In the genomic region with DNA sequence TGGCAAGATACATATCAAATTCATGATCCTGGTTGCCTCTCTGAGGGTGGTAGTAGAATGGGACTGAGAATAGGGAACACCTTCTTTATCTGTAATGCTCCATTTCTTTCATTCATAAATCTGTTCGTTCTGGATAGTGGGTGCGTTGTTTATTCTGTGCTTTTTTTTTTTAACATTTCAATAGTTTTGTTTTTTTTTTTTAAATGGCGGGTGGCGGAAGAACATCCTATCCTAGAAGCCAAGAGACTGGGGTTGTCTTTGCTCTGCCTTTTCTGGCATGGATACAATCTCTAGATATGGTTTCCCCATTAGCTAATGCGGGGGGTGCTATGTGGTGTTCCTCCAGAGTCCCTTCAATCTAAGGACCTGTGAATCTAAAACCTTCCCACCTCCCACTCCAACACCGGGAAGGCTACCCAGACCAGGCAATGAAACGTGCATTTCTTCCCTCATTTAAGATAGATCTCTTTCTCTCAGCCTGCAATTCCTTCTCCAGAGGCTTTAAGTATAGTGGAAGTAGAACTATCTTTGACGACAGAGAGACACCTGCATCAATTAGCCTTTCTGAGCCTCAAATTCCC, we compare ENCODE assay signal across 8 cellular contexts. TPM values are rescaled to one million over a fixed set of nuclear protein-coding genes. Genes with fewer than 3 reads are reported as not detected.
A peak's percentile ranks its signal among the peaks of the same experiment; 100 is the strongest.
DNase-seq lines count a peak whose midpoint lies in the region; ATAC-seq, FAIRE-seq and TF ChIP-seq lines count a peak whose summit lies in the region.

No MANE protein-coding gene starts in this region.

- WGBS in HUES64, result 25% methylated on average over 4 of the region's 8 CpGs
- WGBS in GM12878 (ENCODE audit: insufficient coverage, insufficient replicate concordance, low lambda C conversion rate, missing lambda C conversion rate), result 46% methylated on average over 8 of the region's 8 CpGs
- WGBS in mesodermal cell (ENCODE audit: insufficient coverage in 2 of 2), 2 experiments, result no CpG with 5 or more reads among the region's 8 CpGs

- TF ChIP-seq CTCF in GM12878 (IDR thresholded peaks at IDR 0.05 in 2 of 3, conservative IDR thresholded peaks at IDR 0.05 in 1 of 3; ENCODE audit: control insufficient read depth in 2 of 3, extremely low read depth in 1 of 3, insufficient read depth in 1 of 3, low read depth in 3 of 3, low read length in 3 of 3), result no peak

- TF ChIP-seq RAD21 in GM12878 (IDR thresholded peaks at IDR 0.05; ENCODE audit: insufficient read depth, low read depth, low read length), result no peak

- intact Hi-C loops in GM12878 (cut with micrococcal nuclease; ENCODE audit: unreplicated experiment), result loop anchor here (2.0 kb wide), 1 partner anchor 80 kb away; no protein-coding TSS in a partner anchor

- DNase-seq in GM12878 (ENCODE audit: low read depth, low spot score) (no peak), NCI-H226 (no peak), GF-D8 (lab: John Stamatoyannopoulos, UW) (no peak)
- no peak for DNase-seq in stimulated activated CD8-positive, alpha-beta memory T cell treated with anti-CD3 and anti-CD28 coated beads, Interleukin-4, amount 100 ng/mL, for 48 hours

- FAIRE-seq in GM12878 (lab: Jason Lieb, UNC), result no peak

- peak overlapping the region; percentile 100 for H2AFZ ChIP-seq in GM12878 (ENCODE audit: control insufficient read depth, low read depth, low read length)

- H3K27me3 ChIP-seq in HUES64 (ENCODE audit: insufficient read depth, low read length) (no peaks in the 10 kb centered on the region), GM12878 (replicated peaks in 1 of 2; ENCODE audit: control insufficient read depth in 2 of 2, insufficient read depth in 2 of 2, low read length in 1 of 2) (no peaks in the 10 kb centered on the region)

- peaks cover 2% of the 10 kb centered on the region; the same call in 1 of the 2 replicates for H3K79me2 ChIP-seq in GM12878 (ENCODE audit: control insufficient read depth, insufficient read depth, low read length)

- ATAC-seq in GM12878, result peak; percentile 15
- ATAC-seq in HG03378 (IDR thresholded peaks at IDR 0.05; ENCODE audit: unreplicated experiment), result no peak

- SMC1A ChIA-PET in GM12878 (lab: Charles Lee; ENCODE audit: uncharacterized antibody, unreplicated experiment), result interaction anchor here (0.5 to 13.9 kb wide), 13 partner anchors 22 to 592 kb away, joined by 3 to 332 read pairs (median 4); no protein-coding TSS in a partner anchor

- BruUV-seq in GM12878 (replicated peaks; lab: Mats Ljungman, UMichigan), result TSS peak; percentile 89

- POLR2A ChIA-PET in GM12878 (lab: Charles Lee), result interaction anchor here (0.6 to 1.6 kb wide), 8 partner anchors 11 to 393 kb away, joined by 3 to 4 read pairs (median 3); no protein-coding TSS in a partner anchor

- peak overlapping the region; percentile 58 for H3K4me2 ChIP-seq in GM12878 (ENCODE audit: control insufficient read depth, insufficient read depth)

- peaks cover 6% of the 10 kb centered on the region; the same call in 1 of the 2 replicates for H3K4me1 ChIP-seq in ES-I3 (ENCODE audit: insufficient read depth, low read length)
- H3K4me1 ChIP-seq in HUES64 (ENCODE audit: insufficient read depth, low read length), result no peaks in the 10 kb centered on the region
- peaks cover 12% of the 10 kb centered on the region for H3K4me1 ChIP-seq in GM12878 (ENCODE audit: control insufficient read depth, insufficient read depth, low read length)
- H3K4me1 ChIP-seq in mesodermal cell (ENCODE audit: control insufficient read depth, insufficient read depth, low read length, poor library complexity, severe bottlenecking), result peaks cover 9% of the 10 kb centered on the region

- TF ChIP-seq POLR2A in GM12878 (IDR thresholded peaks at IDR 0.05; ENCODE audit: low read depth, low read length), result no peak

- H3K9ac ChIP-seq in ES-I3 (ENCODE audit: low read depth, low read length), result peak overlapping the region; percentile 81
- peak overlapping the region; percentile 85 for H3K9ac ChIP-seq in HUES64 (ENCODE audit: low read depth, low read length)
- H3K9ac ChIP-seq in GM12878 (ENCODE audit: control insufficient read depth, insufficient read depth, low read length), result peak overlapping the region; percentile 79

- no peaks in the 10 kb centered on the region for H3K36me3 ChIP-seq in ES-I3 (ENCODE audit: insufficient read depth, low read length)
- H3K36me3 ChIP-seq in HUES64 (ENCODE audit: insufficient read depth, low read length), result no peaks in the 10 kb centered on the region
- no peaks in the 10 kb centered on the region for H3K36me3 ChIP-seq in GM12878 (ENCODE audit: control insufficient read depth in 2 of 2, insufficient read depth in 2 of 2, low read length in 1 of 2)
- H3K36me3 ChIP-seq in mesodermal cell (ENCODE audit: control insufficient read depth, insufficient read depth, low read length), result no peaks in the 10 kb centered on the region

- no peak for TF ChIP-seq EP300 in GM12878 (IDR thresholded peaks at IDR 0.05; ENCODE audit: borderline replicate concordance in 1 of 2, control insufficient read depth in 1 of 2, low read depth in 2 of 2, low read length in 2 of 2)

- RAD21 ChIA-PET in GM12878 (lab: Charles Lee; ENCODE audit: unreplicated experiment), result interaction anchor here (0.9 to 2.0 kb wide), 9 partner anchors 81 to 368 kb away, joined by 3 to 6 read pairs (median 4); partner anchors contain the start of gene HEBP2

- H4K20me1 ChIP-seq in GM12878 (ENCODE audit: control insufficient read depth, insufficient read depth), result no peaks in the 10 kb centered on the region

- in situ Hi-C loops in GM12878 (cut with MboI), result loop anchor here (5.0 kb wide), 1 partner anchor 185 kb away; no protein-coding TSS in a partner anchor

- H3K9me3 ChIP-seq in ES-I3 (ENCODE audit: control insufficient read depth, insufficient read depth, low read length) (no peaks in the 10 kb centered on the region), HUES64 (ENCODE audit: insufficient read depth, low read depth, low read length) (no peaks in the 10 kb centered on the region), GM12878 (replicated peaks; ENCODE audit: control insufficient read depth, insufficient read depth, low read length) (no peaks in the 10 kb centered on the region), mesodermal cell (ENCODE audit: control insufficient read depth, low read length) (no peaks in the 10 kb centered on the region)

- H3K4me3 ChIP-seq in HUES64 (ENCODE audit: low read length) (peak overlapping the region; percentile 88), GM12878 (peak overlapping the region; percentile 89), mesodermal cell (ENCODE audit: extremely low read depth, insufficient read depth, low read length, poor library complexity, severe bottlenecking) (peak overlapping the region; percentile 71)

- CTCF ChIA-PET in GM12878 (lab: Yijun Ruan, JAX), result interaction anchor here (0.6 to 14.7 kb wide), 9 partner anchors 9 to 264 kb away, joined by 3 to 418 read pairs (median 4); no protein-coding TSS in a partner anchor

- H3K27ac ChIP-seq in HUES64 (ENCODE audit: low read depth, low read length) (peak overlapping the region; percentile 53), GM12878 (ENCODE audit: control insufficient read depth, insufficient read depth) (peak overlapping the region; percentile 97), mesodermal cell (ENCODE audit: low read depth, low read length, severe bottlenecking) (peak overlapping the region; percentile 86)

TF ChIP-seq in GM12878, 131 proteins besides CTCF, POLR2A, EP300 and RAD21 (continues in another document):
- no peak for TF ChIP-seq SUPT20H (IDR thresholded peaks at IDR 0.05; ENCODE audit: borderline replicate concordance, control insufficient read depth, low read depth, low read length)

RNA-seq across cellular contexts. Expression of gene CCDC28A, which starts 0.9 kb away (rescaled TPM):
- 11.6 TPM for polyA plus RNA-seq in HUES64 (2013, experiment 1 of 2)
- polyA plus RNA-seq in HUES64 (2013, experiment 2 of 2), result 10.7 TPM
- 5.7 and 6.6 TPM in 2 replicates for total RNA-seq in GM12878 (2013; cell fraction: nucleolus; rRNA removed)
- total RNA-seq in GM12878 (2014; rRNA removed), result 14.5 and 15.6 TPM in 2 replicates
- total RNA-seq in GM12878 (2014; rRNA removed; fragmentation: Illumina TruSeq; extraction: Trizol), result 17.3 and 17.6 TPM in 2 replicates
- 12.5 and 13.5 TPM in 2 replicates for total RNA-seq in GM12878 (2021)
- polyA plus RNA-seq in GM12878 (2011; ENCODE audit: low read depth), result 25.5 TPM
- polyA plus RNA-seq in GM12878 (2011; rRNA removed), result 38.8 and 49.2 TPM in 2 replicates
- polyA plus RNA-seq in GM12878 (2011; cell fraction: cytosol; rRNA removed), result 14.4 and 19.0 TPM in 2 replicates
- polyA plus RNA-seq in GM12878 (2011; cell fraction: nucleus; rRNA removed), result 8.0 and 10.4 TPM in 2 replicates
- 20.9 and 27.6 TPM in 2 replicates for polyA plus RNA-seq in GM12878 (2012)
- polyA plus RNA-seq in GM12878 (2014; fragmentation: Illumina TruSeq; extraction: Trizol), result 18.8 and 20.6 TPM in 2 replicates
- 10 to 100 TPM; 19.6 to 20.5 TPM for polyA plus RNA-seq in GM12878 (2014; fragmentation: Nextera tagmentation; extraction: Ambion mirVana)
- polyA plus RNA-seq in GM12878 (2014; rRNA removed), result 15.0 and 18.0 TPM in 2 replicates
- polyA plus RNA-seq in GM12878 (2016; fragmentation: Nextera tagmentation; extraction: Ambion mirVana), result 10 to 100 TPM; 23.2 to 24.6 TPM
- 11.5 and 15.1 TPM in 2 replicates for polyA minus RNA-seq in GM12878 (2011; rRNA and poly(A)+ RNA removed)
- polyA minus RNA-seq in GM12878 (2011; cell fraction: cytosol; rRNA and poly(A)+ RNA removed), result 1.7 and 2.1 TPM in 2 replicates
- 1.7 and 2.1 TPM in 2 replicates for polyA minus RNA-seq in GM12878 (2011; cell fraction: nucleus; rRNA and poly(A)+ RNA removed)
- polyA plus RNA-seq in mesodermal cell (2013, experiment 1 of 2), result 26.5 TPM
- polyA plus RNA-seq in mesodermal cell (2013, experiment 2 of 2), result 26.6 TPM

RNA-seq across cellular contexts. Expression of gene ECT2L, which starts 23.2 kb away (rescaled TPM):
- not detected for polyA plus RNA-seq in HUES64 (2013, experiment 1 of 2)
- not detected for polyA plus RNA-seq in HUES64 (2013, experiment 2 of 2)
- total RNA-seq in GM12878 (2013; cell fraction: nucleolus; rRNA removed), result not detected in 2 replicates
- total RNA-seq in GM12878 (2014; rRNA removed) (not detected in 2 replicates), GM12878 (2014; rRNA removed; fragmentation: Illumina TruSeq; extraction: Trizol) (not detected in 2 replicates), GM12878 (2021) (not detected in 2 replicates)
- polyA plus RNA-seq in GM12878 (2011; ENCODE audit: low read depth), result not detected
- polyA plus RNA-seq in GM12878 (2011; rRNA removed) (0.12 TPM in 1 of 2 replicates, not detected in the other), GM12878 (2014; fragmentation: Illumina TruSeq; extraction: Trizol) (not detected in 2 replicates), GM12878 (2014; fragmentation: Nextera tagmentation; extraction: Ambion mirVana) (not detected), GM12878 (2014; rRNA removed) (not detected in 2 replicates), GM12878 (2016; fragmentation: Nextera tagmentation; extraction: Ambion mirVana) (under 1 TPM; 0.05 to 0.09 TPM)
- 0.01 TPM in 1 of 2 replicates, not detected in the other for polyA plus RNA-seq in GM12878 (2011; cell fraction: cytosol; rRNA removed)
- not detected in 2 replicates for polyA plus RNA-seq in GM12878 (2011; cell fraction: nucleus; rRNA removed)
- not detected in 2 replicates for polyA plus RNA-seq in GM12878 (2012)
- polyA minus RNA-seq in GM12878 (2011; rRNA and poly(A)+ RNA removed), result not detected in 2 replicates
- not detected in 2 replicates for polyA minus RNA-seq in GM12878 (2011; cell fraction: cytosol; rRNA and poly(A)+ RNA removed)
- not detected in 2 replicates for polyA minus RNA-seq in GM12878 (2011; cell fraction: nucleus; rRNA and poly(A)+ RNA removed)
- polyA plus RNA-seq in mesodermal cell (2013, experiment 1 of 2), result not detected
- polyA plus RNA-seq in mesodermal cell (2013, experiment 2 of 2), result not detected
